ENCODE assay signal across 2 cellular contexts in the genomic region with DNA sequence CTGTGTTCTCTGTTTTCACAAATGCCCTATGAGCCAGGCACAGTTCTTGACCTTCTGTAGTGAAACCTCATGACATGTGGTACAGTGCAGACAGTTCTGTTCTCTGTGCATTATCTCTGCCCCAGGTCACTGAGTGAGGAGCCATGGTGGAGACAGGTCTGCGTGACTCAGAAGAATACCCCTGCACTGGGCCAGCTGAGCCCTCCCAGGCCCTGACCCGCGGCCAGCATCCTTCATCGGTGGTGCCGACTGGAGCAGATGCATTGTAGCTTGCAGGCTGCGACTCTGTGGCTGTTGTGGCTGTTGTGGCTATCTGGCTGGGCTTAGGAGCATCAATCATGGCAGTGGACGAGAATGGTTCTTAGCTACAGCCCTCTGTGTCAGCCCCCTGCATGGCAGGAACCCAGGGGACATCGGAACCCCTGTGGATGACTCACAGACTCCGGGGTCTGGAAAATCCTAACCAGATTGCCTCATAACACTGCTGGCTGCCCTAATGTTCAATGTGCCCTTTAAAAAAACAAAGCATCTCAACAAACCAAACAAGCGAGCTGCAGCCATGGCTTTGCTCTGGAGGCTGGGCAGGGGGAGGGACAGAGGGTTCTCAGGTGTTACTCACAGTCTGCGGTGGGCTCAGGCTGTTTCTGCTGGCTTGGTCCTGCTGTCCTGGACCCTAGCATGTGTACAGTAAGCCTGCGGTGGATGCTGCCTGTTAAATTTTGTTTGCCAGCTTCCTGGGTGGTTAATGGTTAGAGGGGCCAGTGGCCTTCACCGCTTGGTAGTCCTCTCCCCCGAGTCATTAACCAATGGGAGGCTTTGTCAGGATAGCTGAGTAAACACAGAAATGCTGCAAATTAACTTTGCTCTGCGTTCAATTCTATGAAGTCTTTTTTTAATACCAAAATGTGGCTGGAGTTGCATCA.
TF ChIP-seq lines count a peak whose summit lies in the region.

A gene with protein sequence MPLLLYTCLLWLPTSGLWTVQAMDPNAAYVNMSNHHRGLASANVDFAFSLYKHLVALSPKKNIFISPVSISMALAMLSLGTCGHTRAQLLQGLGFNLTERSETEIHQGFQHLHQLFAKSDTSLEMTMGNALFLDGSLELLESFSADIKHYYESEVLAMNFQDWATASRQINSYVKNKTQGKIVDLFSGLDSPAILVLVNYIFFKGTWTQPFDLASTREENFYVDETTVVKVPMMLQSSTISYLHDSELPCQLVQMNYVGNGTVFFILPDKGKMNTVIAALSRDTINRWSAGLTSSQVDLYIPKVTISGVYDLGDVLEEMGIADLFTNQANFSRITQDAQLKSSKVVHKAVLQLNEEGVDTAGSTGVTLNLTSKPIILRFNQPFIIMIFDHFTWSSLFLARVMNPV (minus strand): TSS at position 689 of the 923 bp plus-strand sequence. CDS start 8,688 bp downstream, outside the sequence.

TF ChIP-seq in IMR-90, 13 proteins besides CTCF, POLR2A, EP300 and RAD21:
- TF ChIP-seq, protein P1, sequence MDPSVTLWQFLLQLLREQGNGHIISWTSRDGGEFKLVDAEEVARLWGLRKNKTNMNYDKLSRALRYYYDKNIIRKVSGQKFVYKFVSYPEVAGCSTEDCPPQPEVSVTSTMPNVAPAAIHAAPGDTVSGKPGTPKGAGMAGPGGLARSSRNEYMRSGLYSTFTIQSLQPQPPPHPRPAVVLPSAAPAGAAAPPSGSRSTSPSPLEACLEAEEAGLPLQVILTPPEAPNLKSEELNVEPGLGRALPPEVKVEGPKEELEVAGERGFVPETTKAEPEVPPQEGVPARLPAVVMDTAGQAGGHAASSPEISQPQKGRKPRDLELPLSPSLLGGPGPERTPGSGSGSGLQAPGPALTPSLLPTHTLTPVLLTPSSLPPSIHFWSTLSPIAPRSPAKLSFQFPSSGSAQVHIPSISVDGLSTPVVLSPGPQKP (IDR thresholded peaks at IDR 0.05; ENCODE audit: borderline replicate concordance, low read depth, low read length): no peak
- TF ChIP-seq FOS (IDR thresholded peaks at IDR 0.05; ENCODE audit: low read depth, low read length) (no peak), CHD1 (IDR thresholded peaks at IDR 0.05; ENCODE audit: low read depth, low read length) (no peak), MAZ (IDR thresholded peaks at IDR 0.05; ENCODE audit: borderline replicate concordance, low read depth, low read length) (no peak), BHLHE40 (IDR thresholded peaks at IDR 0.05; ENCODE audit: low read depth, low read length) (no peak), RFX5 (IDR thresholded peaks at IDR 0.05; ENCODE audit: low read depth, low read length) (no peak), MXI1 (IDR thresholded peaks at IDR 0.05; ENCODE audit: borderline replicate concordance, low read depth, low read length) (no peak), SMC3 (IDR thresholded peaks at IDR 0.05; ENCODE audit: low read depth, low read length) (no peak), NFE2L2 (IDR thresholded peaks at IDR 0.05; ENCODE audit: low read depth, low read length) (no peak), RCOR1 (IDR thresholded peaks at IDR 0.05; ENCODE audit: insufficient replicate concordance, low read length) (no peak), MAFK (IDR thresholded peaks at IDR 0.05; ENCODE audit: low read depth, low read length) (no peak), CEBPB (IDR thresholded peaks at IDR 0.05; ENCODE audit: low read depth, low read length) (no peak; the same call in 1 of the 2 replicates)
- TF ChIP-seq, protein P2, sequence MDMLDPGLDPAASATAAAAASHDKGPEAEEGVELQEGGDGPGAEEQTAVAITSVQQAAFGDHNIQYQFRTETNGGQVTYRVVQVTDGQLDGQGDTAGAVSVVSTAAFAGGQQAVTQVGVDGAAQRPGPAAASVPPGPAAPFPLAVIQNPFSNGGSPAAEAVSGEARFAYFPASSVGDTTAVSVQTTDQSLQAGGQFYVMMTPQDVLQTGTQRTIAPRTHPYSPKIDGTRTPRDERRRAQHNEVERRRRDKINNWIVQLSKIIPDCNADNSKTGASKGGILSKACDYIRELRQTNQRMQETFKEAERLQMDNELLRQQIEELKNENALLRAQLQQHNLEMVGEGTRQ (IDR thresholded peaks at IDR 0.05; ENCODE audit: low read depth, low read length): no peak

TF ChIP-seq in liver, 16 proteins besides CTCF, POLR2A, EP300 and RAD21 (continued from another document):
- TF ChIP-seq, protein P3, sequence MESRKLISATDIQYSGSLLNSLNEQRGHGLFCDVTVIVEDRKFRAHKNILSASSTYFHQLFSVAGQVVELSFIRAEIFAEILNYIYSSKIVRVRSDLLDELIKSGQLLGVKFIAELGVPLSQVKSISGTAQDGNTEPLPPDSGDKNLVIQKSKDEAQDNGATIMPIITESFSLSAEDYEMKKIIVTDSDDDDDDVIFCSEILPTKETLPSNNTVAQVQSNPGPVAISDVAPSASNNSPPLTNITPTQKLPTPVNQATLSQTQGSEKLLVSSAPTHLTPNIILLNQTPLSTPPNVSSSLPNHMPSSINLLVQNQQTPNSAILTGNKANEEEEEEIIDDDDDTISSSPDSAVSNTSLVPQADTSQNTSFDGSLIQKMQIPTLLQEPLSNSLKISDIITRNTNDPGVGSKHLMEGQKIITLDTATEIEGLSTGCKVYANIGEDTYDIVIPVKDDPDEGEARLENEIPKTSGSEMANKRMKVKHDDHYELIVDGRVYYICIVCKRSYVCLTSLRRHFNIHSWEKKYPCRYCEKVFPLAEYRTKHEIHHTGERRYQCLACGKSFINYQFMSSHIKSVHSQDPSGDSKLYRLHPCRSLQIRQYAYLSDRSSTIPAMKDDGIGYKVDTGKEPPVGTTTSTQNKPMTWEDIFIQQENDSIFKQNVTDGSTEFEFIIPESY (IDR thresholded peaks at IDR 0.05): peak; percentile 71
- peak; percentile 2 for TF ChIP-seq HNF4G (IDR thresholded peaks at IDR 0.05)
- peak; percentile 97 for TF ChIP-seq FOXA2 (IDR thresholded peaks at IDR 0.05)
- TF ChIP-seq JUND (IDR thresholded peaks at IDR 0.05): peak; percentile 17 to 59
- TF ChIP-seq, protein P4, sequence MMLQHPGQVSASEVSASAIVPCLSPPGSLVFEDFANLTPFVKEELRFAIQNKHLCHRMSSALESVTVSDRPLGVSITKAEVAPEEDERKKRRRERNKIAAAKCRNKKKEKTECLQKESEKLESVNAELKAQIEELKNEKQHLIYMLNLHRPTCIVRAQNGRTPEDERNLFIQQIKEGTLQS (IDR thresholded peaks at IDR 0.05): peak; percentile 38
- TF ChIP-seq, protein P5, sequence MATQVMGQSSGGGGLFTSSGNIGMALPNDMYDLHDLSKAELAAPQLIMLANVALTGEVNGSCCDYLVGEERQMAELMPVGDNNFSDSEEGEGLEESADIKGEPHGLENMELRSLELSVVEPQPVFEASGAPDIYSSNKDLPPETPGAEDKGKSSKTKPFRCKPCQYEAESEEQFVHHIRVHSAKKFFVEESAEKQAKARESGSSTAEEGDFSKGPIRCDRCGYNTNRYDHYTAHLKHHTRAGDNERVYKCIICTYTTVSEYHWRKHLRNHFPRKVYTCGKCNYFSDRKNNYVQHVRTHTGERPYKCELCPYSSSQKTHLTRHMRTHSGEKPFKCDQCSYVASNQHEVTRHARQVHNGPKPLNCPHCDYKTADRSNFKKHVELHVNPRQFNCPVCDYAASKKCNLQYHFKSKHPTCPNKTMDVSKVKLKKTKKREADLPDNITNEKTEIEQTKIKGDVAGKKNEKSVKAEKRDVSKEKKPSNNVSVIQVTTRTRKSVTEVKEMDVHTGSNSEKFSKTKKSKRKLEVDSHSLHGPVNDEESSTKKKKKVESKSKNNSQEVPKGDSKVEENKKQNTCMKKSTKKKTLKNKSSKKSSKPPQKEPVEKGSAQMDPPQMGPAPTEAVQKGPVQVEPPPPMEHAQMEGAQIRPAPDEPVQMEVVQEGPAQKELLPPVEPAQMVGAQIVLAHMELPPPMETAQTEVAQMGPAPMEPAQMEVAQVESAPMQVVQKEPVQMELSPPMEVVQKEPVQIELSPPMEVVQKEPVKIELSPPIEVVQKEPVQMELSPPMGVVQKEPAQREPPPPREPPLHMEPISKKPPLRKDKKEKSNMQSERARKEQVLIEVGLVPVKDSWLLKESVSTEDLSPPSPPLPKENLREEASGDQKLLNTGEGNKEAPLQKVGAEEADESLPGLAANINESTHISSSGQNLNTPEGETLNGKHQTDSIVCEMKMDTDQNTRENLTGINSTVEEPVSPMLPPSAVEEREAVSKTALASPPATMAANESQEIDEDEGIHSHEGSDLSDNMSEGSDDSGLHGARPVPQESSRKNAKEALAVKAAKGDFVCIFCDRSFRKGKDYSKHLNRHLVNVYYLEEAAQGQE (IDR thresholded peaks at IDR 0.05): peak; percentile 89
- TF ChIP-seq GABPA (IDR thresholded peaks at IDR 0.05 in 1 of 2, conservative IDR thresholded peaks at IDR 0.05 in 1 of 2): no peak
- TF ChIP-seq SP1 (IDR thresholded peaks at IDR 0.05): peak; percentile 89
